In genomic region chr7:101934618-101935017, GRCh38 we compare ENCODE assay signal across 12 cellular contexts.
DNase-seq lines count a peak whose midpoint lies in the region; ATAC-seq and TF ChIP-seq lines count a peak whose summit lies in the region.
"Had no signal": no experiment of that assay in that cellular context is flagged by ENCODE, and none has a peak within 500 bp of the region (broad histone marks: within the 10 kb centered on the region; RNA-seq: fewer than 3 reads in every experiment).

No MANE protein-coding gene starts in this region.

- no peak overlapping the region for H3K4me2 ChIP-seq in PC-9

- intact Hi-C loops in left ventricle myocardium superior (cut with micrococcal nuclease) = no loop called here
- intact Hi-C loops in ovary (cut with DNase I) = no loop called here
- intact Hi-C loops in vagina (cut with DNase I) = loop anchor here (10.0 kb wide), 1 partner anchor 120 kb away; the partner anchor contains the start of gene CUX1
- intact Hi-C loops in PC-9 (cut with micrococcal nuclease; ENCODE audit: unreplicated experiment) = no loop called here

- no peak for TF ChIP-seq CTCF in WERI-Rb-1 (IDR thresholded peaks at IDR 0.05; ENCODE audit: low read depth, low read length)
- no peak for TF ChIP-seq CTCF in ovary (IDR thresholded peaks at IDR 0.05)
- no peak for TF ChIP-seq CTCF in vagina (IDR thresholded peaks at IDR 0.05)
- no peak for TF ChIP-seq CTCF in PC-9 (conservative IDR thresholded peaks at IDR 0.05)

- TF ChIP-seq POLR2A in ovary (IDR thresholded peaks at IDR 0.05) (no peak), vagina (IDR thresholded peaks at IDR 0.05) (no peak)

- no peaks in the 10 kb centered on the region; the same call in 1 of the 2 replicates for H3F3A ChIP-seq in PC-9 (ENCODE audit: insufficient read depth, low read depth)

- CTCF ChIA-PET in PC-9 (lab: Charles Lee) = no interaction called here

- H3K36me3 ChIP-seq in WERI-Rb-1 = peaks cover 3% of the 10 kb centered on the region; the same call in 1 of the 2 replicates
- no peaks in the 10 kb centered on the region for H3K36me3 ChIP-seq in ovary
- no peaks in the 10 kb centered on the region for H3K36me3 ChIP-seq in vagina
- no peaks in the 10 kb centered on the region for H3K36me3 ChIP-seq in PC-9 (ENCODE audit: low read depth)

- POLR2A ChIA-PET in PC-9 (lab: Charles Lee; ENCODE audit: unreplicated experiment) = no interaction called here

- H3K27ac ChIP-seq in WERI-Rb-1 = no peak overlapping the region
- peak overlapping the region in 1 of 2 donors; percentile 77 for H3K27ac ChIP-seq in ovary
- H3K27ac ChIP-seq in vagina = peak overlapping the region; percentile 18
- H3K27ac ChIP-seq in PC-9 = no peak overlapping the region
- H3K27ac ChIP-seq: HL-60 had no signal

- WGBS in ovary, 3 donors = 15 to 21% (median 16%) methylated on average over 11 of the region's 11 CpGs

- H3K79me2 ChIP-seq in PC-9 (ENCODE audit: low read depth) = peaks cover 5% of the 10 kb centered on the region; the same call in 1 of the 2 replicates

- DNase-seq in WERI-Rb-1 = peak; percentile 17
- peak; percentile 56 for DNase-seq in left ventricle myocardium superior
- no peak for DNase-seq in ovary
- DNase-seq in vagina (ENCODE audit: extremely low spot score in 2 of 2) = no peak
- DNase-seq in PC-9 = no peak
- DNase-seq in OCI-M2 (lab: John Stamatoyannopoulos, UW; ENCODE audit: unreplicated experiment) = no peak
- DNase-seq: activated CD4-positive, alpha-beta T cell treated with anti-CD3 and anti-CD28 coated beads, Interleukin-2, amount 50 U/mL, for 1 hour; activated gamma-delta T cell; foreskin melanocyte; NCI-H526 had no signal

- no peaks in the 10 kb centered on the region for H3K9me3 ChIP-seq in WERI-Rb-1 (ENCODE audit: severe bottlenecking)
- H3K9me3 ChIP-seq in ovary = no peaks in the 10 kb centered on the region
- H3K9me3 ChIP-seq in vagina = no peaks in the 10 kb centered on the region
- H3K9me3 ChIP-seq in PC-9 (ENCODE audit: insufficient read depth, low read depth) = no peaks in the 10 kb centered on the region

- H3K27me3 ChIP-seq in WERI-Rb-1 (ENCODE audit: insufficient read depth, low read depth, severe bottlenecking) (no peaks in the 10 kb centered on the region), ovary (no peaks in the 10 kb centered on the region), vagina (no peaks in the 10 kb centered on the region), PC-9 (ENCODE audit: insufficient read depth, low read depth) (no peaks in the 10 kb centered on the region)

- H3K4me3 ChIP-seq in WERI-Rb-1 (ENCODE audit: low read depth, low read length) (no peak overlapping the region), ovary (peak overlapping the region; percentile 13), vagina (peak overlapping the region in 1 of 2 donors; percentile 17), PC-9 (no peak overlapping the region)

- H4K20me1 ChIP-seq in PC-9 (ENCODE audit: insufficient read depth) = peaks cover 3% of the 10 kb centered on the region

- peaks cover 17% of the 10 kb centered on the region for H3K4me1 ChIP-seq in ovary (ENCODE audit: insufficient read depth)
- peaks cover 43% of the 10 kb centered on the region for H3K4me1 ChIP-seq in vagina
- no peaks in the 10 kb centered on the region for H3K4me1 ChIP-seq in PC-9 (replicated peaks; ENCODE audit: insufficient read depth)

- TF ChIP-seq EP300 in ovary (IDR thresholded peaks at IDR 0.05) = no peak

- peak; percentile 7 for ATAC-seq in left ventricle myocardium superior
- no peak for ATAC-seq in HG03439 (IDR thresholded peaks at IDR 0.05; ENCODE audit: unreplicated experiment)

- no peaks in the 10 kb centered on the region for H3K9me2 ChIP-seq in PC-9 (ENCODE audit: insufficient read depth)

- H2AFZ ChIP-seq in PC-9 = no peak overlapping the region

- BruUV-seq in PC-9 (replicated peaks; lab: Mats Ljungman, UMichigan) = no TSS peak

Comparison
In these comparisons a context has a peak if more than half of its experiments do, and no peak if none do; other contexts are left out.
1. DNase-seq: peak in WERI-Rb-1 (single experiment) and left ventricle myocardium superior (single experiment); none in ovary (0 of 5), vagina (0 of 2), PC-9 (0 of 2) and OCI-M2 (single experiment).